In the genomic region with DNA sequence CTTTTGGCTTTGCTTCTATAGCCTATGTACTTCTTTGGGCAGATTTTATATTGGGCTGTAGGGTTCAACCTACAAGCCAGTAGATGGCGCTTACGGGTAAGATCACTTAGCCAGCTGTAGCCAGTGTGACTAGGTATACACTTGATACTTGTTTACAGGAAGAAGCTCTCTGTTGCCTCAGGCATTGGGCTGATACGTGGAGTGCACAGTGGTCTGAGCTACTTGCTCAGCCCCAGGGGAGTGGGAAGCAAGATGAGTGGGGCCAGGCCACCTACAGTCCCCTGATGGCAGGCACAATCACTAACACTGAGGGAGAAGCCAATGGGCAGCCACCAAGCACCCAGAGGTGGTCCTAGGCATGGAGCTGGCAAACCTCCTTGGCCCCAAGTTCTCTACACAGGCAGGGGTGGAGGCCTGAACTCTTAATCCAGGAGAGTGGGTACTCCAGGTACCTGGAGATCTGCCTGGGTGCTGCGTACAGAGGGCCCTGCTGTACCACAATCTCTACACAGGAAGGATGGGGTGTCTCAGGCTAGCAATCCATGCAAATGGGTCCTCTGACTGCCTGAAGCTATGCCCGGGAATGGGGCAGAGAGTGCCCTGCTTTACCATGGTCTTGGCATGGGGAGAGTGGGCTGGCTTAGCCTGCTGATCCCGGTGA, we compare ENCODE assay signal across 9 cellular contexts.
DNase-seq lines count a peak whose midpoint lies in the region; ATAC-seq and TF ChIP-seq lines count a peak whose summit lies in the region.
"Had no signal": no experiment of that assay in that cellular context is flagged by ENCODE, and none has a peak within 500 bp of the region (broad histone marks: within the 10 kb centered on the region; RNA-seq: fewer than 3 reads in every experiment).

No MANE protein-coding gene starts in this region.

- H3K4me3 ChIP-seq in heart left ventricle, result no peak overlapping the region

- ATAC-seq in CD4-positive, alpha-beta T cell (ENCODE audit: poor library complexity), result peak; percentile 52
- ATAC-seq in heart left ventricle (peak; percentile 20 to 59 (median 46)), HG03045 (IDR thresholded peaks at IDR 0.05; ENCODE audit: unreplicated experiment) (no peak)

- POLR2A ChIA-PET in CD4-positive, alpha-beta T cell (lab: Charles Lee), result no interaction called here

- no peak for DNase-seq in CD4-positive, alpha-beta T cell
- DNase-seq in GM13976 (ENCODE audit: low spot score), result peak; percentile 44
- no peak for DNase-seq in heart left ventricle
- DNase-seq in epidermal melanocyte (ENCODE audit: insufficient read length, low spot score), result no peak
- no peak for DNase-seq in NCI-H1048 (lab: John Stamatoyannopoulos, UW)

- H3K27ac ChIP-seq in CD4-positive, alpha-beta T cell (ENCODE audit: low read depth, low read length), result no peak overlapping the region
- peak overlapping the region; percentile 36 for H3K27ac ChIP-seq in KOPT-K1 (ENCODE audit: low read depth, low read length, poor library complexity, severe bottlenecking)
- H3K27ac ChIP-seq in heart left ventricle, result no peak overlapping the region
- H3K27ac ChIP-seq: VCaP had no signal

- peaks cover 0 to 33% (median 23%) of the 10 kb centered on the region in 12 donors for H3K4me1 ChIP-seq in heart left ventricle

- peaks cover 19% of the 10 kb centered on the region for H3K4me1 Mint-ChIP-seq in CD4-positive, alpha-beta T cell (ENCODE audit: low read depth)
- H3K4me1 Mint-ChIP-seq in T-helper 1 cell treated with Interleukin-12 subunit alpha and Interleukin-12 subunit beta and Interleukin-4 antibody, amounts not matched to agents 30 μg/mL and 1 μg/mL, for 36 hours (ENCODE audit: low read depth), result peaks cover 8% of the 10 kb centered on the region

- peaks cover 43% of the 10 kb centered on the region for H3K36me3 Mint-ChIP-seq in CD4-positive, alpha-beta T cell (ENCODE audit: low read depth)
- no peaks in the 10 kb centered on the region for H3K36me3 Mint-ChIP-seq in T-helper 1 cell treated with Interleukin-12 subunit alpha and Interleukin-12 subunit beta and Interleukin-4 antibody, amounts not matched to agents 30 μg/mL and 1 μg/mL, for 36 hours (ENCODE audit: low read depth)

- peaks cover 12% of the 10 kb centered on the region for H3K9me3 ChIP-seq in CD4-positive, alpha-beta T cell (ENCODE audit: control insufficient read depth, low read length)
- no peaks in the 10 kb centered on the region for H3K9me3 ChIP-seq in KOPT-K1 (ENCODE audit: insufficient read depth, low read length, poor library complexity, severe bottlenecking)
- H3K9me3 ChIP-seq in heart left ventricle, result peaks cover 0 to 32% (median 0%) of the 10 kb centered on the region in 12 donors

- in situ Hi-C loops in GM13976 (cut with MboI; ENCODE audit: low sequenced_read_pairs, unreplicated experiment), result loop anchor here (10.0 kb wide), 1 partner anchor 212 kb away; no protein-coding TSS in a partner anchor

- H3K9me3 Mint-ChIP-seq in CD4-positive, alpha-beta T cell, result peaks cover 14% of the 10 kb centered on the region
- H3K9me3 Mint-ChIP-seq in T-helper 1 cell treated with Interleukin-12 subunit alpha and Interleukin-12 subunit beta and Interleukin-4 antibody, amounts not matched to agents 30 μg/mL and 1 μg/mL, for 36 hours, result no peaks in the 10 kb centered on the region

- H3K27me3 ChIP-seq in CD4-positive, alpha-beta T cell (ENCODE audit: control insufficient read depth, insufficient read depth, low read length), result no peaks in the 10 kb centered on the region
- no peaks in the 10 kb centered on the region for H3K27me3 ChIP-seq in heart left ventricle

- intact Hi-C loops in CD4-positive, alpha-beta T cell (cut with DNase I, micrococcal nuclease), result no loop called here
- intact Hi-C loops in heart left ventricle (cut with DNase I), result no loop called here

- no peaks in the 10 kb centered on the region for H3K36me3 ChIP-seq in KOPT-K1 (ENCODE audit: insufficient read depth, low read length)
- H3K36me3 ChIP-seq in heart left ventricle, result no peaks in the 10 kb centered on the region

- CTCF ChIA-PET in CD4-positive, alpha-beta T cell (lab: Charles Lee), result no interaction called here

- H3K27ac Mint-ChIP-seq in CD4-positive, alpha-beta T cell, result peak overlapping the region; percentile 21
- peak overlapping the region; percentile 90 for H3K27ac Mint-ChIP-seq in T-helper 1 cell treated with Interleukin-12 subunit alpha and Interleukin-12 subunit beta and Interleukin-4 antibody, amounts not matched to agents 30 μg/mL and 1 μg/mL, for 36 hours

- no peaks in the 10 kb centered on the region for H3K27me3 Mint-ChIP-seq in CD4-positive, alpha-beta T cell
- no peaks in the 10 kb centered on the region for H3K27me3 Mint-ChIP-seq in T-helper 1 cell treated with Interleukin-12 subunit alpha and Interleukin-12 subunit beta and Interleukin-4 antibody, amounts not matched to agents 30 μg/mL and 1 μg/mL, for 36 hours (ENCODE audit: low read depth)

- TF ChIP-seq CTCF in CD4-positive, alpha-beta T cell (IDR thresholded peaks at IDR 0.05), result no peak
- TF ChIP-seq CTCF in GM13976 (IDR thresholded peaks at IDR 0.05; ENCODE audit: borderline replicate concordance, control extremely low read depth, extremely low read depth, insufficient read depth, missing control alignments), result peak; percentile 38
- peak in 4 of 12 donors; percentile 5 to 26 (median 13) for TF ChIP-seq CTCF in heart left ventricle (IDR thresholded peaks at IDR 0.05)

- TF ChIP-seq POLR2A in heart left ventricle (IDR thresholded peaks at IDR 0.05), result no peak

- 71 to 84% (median 80%) methylated on average over 5 to 6 of the region's 6 CpGs for WGBS in heart left ventricle, 4 donors

- H3K4me3 Mint-ChIP-seq in CD4-positive, alpha-beta T cell, result no peak overlapping the region
- H3K4me3 Mint-ChIP-seq in T-helper 1 cell treated with Interleukin-12 subunit alpha and Interleukin-12 subunit beta and Interleukin-4 antibody, amounts not matched to agents 30 μg/mL and 1 μg/mL, for 36 hours, result no peak overlapping the region
